ENCODE assay signal across 1 cellular context in genomic region chr7:151856098-151856497, GRCh38.
TF ChIP-seq lines count a peak whose summit lies in the region.

No MANE protein-coding gene starts in this region.

TF ChIP-seq in H1, 55 proteins besides CTCF, POLR2A, EP300 and RAD21 (continued from another document):
- TF ChIP-seq BRCA1 (IDR thresholded peaks at IDR 0.05; ENCODE audit: low read depth, low read length) (no peak), TBP (IDR thresholded peaks at IDR 0.05; ENCODE audit: low read depth, low read length) (no peak)
